In the genomic region with DNA sequence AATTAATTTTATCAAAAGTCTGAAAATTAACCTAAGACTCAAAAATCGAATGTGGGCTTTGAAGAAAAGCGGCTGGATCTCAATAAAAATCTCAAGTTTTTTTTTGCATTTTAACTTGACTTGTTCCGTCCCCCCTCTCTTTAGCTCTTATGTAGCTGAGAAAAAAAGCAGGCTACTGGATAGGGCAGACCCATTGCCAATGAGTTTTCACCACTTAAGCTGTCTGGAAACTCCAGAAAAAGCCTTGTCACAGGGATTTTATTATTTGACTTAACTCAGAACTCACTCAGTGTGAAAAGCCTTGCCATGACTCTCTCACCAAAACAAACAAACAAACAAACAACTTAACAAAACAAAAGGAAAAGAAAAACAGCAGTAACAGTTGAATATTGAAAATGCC, we compare ENCODE assay signal across 1 cellular context.
TF ChIP-seq lines count a peak whose summit lies in the region.

No MANE protein-coding gene starts in this region.

TF ChIP-seq in GM23338, 12 proteins besides CTCF, POLR2A, EP300 and RAD21 (continued from another document):
- no peak for TF ChIP-seq CREB1 (CRISPR knock-in tag; IDR thresholded peaks at IDR 0.05; ENCODE audit: low read depth)
- no peak for TF ChIP-seq EZH2phosphoT487 (IDR thresholded peaks at IDR 0.05; ENCODE audit: unreplicated experiment)
- no peak for TF ChIP-seq ZNF114 (CRISPR knock-in tag; IDR thresholded peaks at IDR 0.05)
- no peak for TF ChIP-seq JUNB (IDR thresholded peaks at IDR 0.05; ENCODE audit: unreplicated experiment)
- no peak for TF ChIP-seq STAT1 (IDR thresholded peaks at IDR 0.05; ENCODE audit: unreplicated experiment)
- no peak for TF ChIP-seq NANOG (IDR thresholded peaks at IDR 0.05; ENCODE audit: borderline replicate concordance)
- no peak for TF ChIP-seq ZNF331 (CRISPR knock-in tag; IDR thresholded peaks at IDR 0.05; ENCODE audit: low read depth)
- TF ChIP-seq, protein P1, sequence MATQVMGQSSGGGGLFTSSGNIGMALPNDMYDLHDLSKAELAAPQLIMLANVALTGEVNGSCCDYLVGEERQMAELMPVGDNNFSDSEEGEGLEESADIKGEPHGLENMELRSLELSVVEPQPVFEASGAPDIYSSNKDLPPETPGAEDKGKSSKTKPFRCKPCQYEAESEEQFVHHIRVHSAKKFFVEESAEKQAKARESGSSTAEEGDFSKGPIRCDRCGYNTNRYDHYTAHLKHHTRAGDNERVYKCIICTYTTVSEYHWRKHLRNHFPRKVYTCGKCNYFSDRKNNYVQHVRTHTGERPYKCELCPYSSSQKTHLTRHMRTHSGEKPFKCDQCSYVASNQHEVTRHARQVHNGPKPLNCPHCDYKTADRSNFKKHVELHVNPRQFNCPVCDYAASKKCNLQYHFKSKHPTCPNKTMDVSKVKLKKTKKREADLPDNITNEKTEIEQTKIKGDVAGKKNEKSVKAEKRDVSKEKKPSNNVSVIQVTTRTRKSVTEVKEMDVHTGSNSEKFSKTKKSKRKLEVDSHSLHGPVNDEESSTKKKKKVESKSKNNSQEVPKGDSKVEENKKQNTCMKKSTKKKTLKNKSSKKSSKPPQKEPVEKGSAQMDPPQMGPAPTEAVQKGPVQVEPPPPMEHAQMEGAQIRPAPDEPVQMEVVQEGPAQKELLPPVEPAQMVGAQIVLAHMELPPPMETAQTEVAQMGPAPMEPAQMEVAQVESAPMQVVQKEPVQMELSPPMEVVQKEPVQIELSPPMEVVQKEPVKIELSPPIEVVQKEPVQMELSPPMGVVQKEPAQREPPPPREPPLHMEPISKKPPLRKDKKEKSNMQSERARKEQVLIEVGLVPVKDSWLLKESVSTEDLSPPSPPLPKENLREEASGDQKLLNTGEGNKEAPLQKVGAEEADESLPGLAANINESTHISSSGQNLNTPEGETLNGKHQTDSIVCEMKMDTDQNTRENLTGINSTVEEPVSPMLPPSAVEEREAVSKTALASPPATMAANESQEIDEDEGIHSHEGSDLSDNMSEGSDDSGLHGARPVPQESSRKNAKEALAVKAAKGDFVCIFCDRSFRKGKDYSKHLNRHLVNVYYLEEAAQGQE (IDR thresholded peaks at IDR 0.05; ENCODE audit: unreplicated experiment): no peak
- TF ChIP-seq, protein P2, sequence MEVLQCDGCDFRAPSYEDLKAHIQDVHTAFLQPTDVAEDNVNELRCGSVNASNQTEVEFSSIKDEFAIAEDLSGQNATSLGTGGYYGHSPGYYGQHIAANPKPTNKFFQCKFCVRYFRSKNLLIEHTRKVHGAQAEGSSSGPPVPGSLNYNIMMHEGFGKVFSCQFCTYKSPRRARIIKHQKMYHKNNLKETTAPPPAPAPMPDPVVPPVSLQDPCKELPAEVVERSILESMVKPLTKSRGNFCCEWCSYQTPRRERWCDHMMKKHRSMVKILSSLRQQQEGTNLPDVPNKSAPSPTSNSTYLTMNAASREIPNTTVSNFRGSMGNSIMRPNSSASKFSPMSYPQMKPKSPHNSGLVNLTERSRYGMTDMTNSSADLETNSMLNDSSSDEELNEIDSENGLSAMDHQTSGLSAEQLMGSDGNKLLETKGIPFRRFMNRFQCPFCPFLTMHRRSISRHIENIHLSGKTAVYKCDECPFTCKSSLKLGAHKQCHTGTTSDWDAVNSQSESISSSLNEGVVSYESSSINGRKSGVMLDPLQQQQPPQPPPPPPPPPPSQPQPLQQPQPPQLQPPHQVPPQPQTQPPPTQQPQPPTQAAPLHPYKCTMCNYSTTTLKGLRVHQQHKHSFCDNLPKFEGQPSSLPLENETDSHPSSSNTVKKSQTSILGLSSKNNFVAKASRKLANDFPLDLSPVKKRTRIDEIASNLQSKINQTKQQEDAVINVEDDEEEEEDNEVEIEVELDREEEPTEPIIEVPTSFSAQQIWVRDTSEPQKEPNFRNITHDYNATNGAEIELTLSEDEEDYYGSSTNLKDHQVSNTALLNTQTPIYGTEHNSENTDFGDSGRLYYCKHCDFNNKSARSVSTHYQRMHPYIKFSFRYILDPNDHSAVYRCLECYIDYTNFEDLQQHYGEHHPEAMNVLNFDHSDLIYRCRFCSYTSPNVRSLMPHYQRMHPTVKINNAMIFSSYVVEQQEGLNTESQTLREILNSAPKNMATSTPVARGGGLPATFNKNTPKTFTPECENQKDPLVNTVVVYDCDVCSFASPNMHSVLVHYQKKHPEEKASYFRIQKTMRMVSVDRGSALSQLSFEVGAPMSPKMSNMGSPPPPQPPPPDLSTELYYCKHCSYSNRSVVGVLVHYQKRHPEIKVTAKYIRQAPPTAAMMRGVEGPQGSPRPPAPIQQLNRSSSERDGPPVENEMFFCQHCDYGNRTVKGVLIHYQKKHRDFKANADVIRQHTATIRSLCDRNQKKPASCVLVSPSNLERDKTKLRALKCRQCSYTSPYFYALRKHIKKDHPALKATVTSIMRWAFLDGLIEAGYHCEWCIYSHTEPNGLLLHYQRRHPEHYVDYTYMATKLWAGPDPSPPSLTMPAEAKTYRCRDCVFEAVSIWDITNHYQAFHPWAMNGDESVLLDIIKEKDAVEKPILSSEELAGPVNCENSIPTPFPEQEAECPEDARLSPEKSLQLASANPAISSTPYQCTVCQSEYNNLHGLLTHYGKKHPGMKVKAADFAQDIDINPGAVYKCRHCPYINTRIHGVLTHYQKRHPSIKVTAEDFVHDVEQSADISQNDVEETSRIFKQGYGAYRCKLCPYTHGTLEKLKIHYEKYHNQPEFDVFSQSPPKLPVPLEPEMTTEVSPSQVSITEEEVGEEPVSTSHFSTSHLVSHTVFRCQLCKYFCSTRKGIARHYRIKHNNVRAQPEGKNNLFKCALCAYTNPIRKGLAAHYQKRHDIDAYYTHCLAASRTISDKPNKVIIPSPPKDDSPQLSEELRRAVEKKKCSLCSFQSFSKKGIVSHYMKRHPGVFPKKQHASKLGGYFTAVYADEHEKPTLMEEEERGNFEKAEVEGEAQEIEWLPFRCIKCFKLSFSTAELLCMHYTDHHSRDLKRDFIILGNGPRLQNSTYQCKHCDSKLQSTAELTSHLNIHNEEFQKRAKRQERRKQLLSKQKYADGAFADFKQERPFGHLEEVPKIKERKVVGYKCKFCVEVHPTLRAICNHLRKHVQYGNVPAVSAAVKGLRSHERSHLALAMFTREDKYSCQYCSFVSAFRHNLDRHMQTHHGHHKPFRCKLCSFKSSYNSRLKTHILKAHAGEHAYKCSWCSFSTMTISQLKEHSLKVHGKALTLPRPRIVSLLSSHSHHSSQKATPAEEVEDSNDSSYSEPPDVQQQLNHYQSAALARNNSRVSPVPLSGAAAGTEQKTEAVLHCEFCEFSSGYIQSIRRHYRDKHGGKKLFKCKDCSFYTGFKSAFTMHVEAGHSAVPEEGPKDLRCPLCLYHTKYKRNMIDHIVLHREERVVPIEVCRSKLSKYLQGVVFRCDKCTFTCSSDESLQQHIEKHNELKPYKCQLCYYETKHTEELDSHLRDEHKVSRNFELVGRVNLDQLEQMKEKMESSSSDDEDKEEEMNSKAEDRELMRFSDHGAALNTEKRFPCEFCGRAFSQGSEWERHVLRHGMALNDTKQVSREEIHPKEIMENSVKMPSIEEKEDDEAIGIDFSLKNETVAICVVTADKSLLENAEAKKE (CRISPR knock-in tag; IDR thresholded peaks at IDR 0.05): no peak
- TF ChIP-seq POLR2AphosphoS5 (IDR thresholded peaks at IDR 0.05; ENCODE audit: low read depth): no peak
